ENCODE assay signal across 8 cellular contexts in the genomic region with DNA sequence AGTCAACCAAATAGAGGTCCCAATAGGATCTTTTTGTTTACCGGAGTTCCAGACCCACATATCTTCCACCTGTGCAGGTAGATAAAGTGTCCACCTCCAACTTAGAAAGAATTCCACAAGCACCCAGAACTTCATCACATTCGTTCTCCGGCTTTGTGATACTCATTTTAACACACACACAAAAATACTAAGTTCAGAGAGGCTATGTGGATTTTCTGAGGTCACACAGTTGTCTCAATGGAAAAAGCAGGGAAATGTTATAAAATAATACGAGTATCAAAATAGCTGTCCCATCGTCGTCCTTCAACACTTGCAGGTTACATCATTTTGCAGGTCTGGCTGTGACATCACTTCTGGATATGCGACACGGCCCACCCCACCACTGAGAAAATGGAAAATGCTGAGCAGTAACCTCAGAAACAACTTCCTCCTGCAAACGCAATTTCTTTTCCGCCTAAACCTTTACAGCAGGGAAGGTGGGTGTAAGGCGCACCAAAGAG.
A peak's percentile ranks its signal among the peaks of the same experiment; 100 is the strongest.
DNase-seq lines count a peak whose midpoint lies in the region; ATAC-seq and TF ChIP-seq lines count a peak whose summit lies in the region.

No MANE protein-coding gene starts in this region.

- H3K9me2 ChIP-seq in SK-N-SH (no peaks in the 10 kb centered on the region), MM.1S (replicated peaks; ENCODE audit: insufficient read depth, low read length) (no peaks in the 10 kb centered on the region)

- TF ChIP-seq RAD21 in SK-N-SH (IDR thresholded peaks at IDR 0.05; ENCODE audit: low read length) = no peak

- H3F3A ChIP-seq in SK-N-SH (replicated peaks; ENCODE audit: insufficient read depth) (peaks cover 7% of the 10 kb centered on the region), MM.1S (ENCODE audit: insufficient read depth, low read length) (peaks cover 29% of the 10 kb centered on the region)

- DNase-seq in SK-N-SH (no peak), MM.1S (no peak), 8988T (no peak), ureter (ENCODE audit: low spot score) (no peak)
- no peak for DNase-seq in stimulated activated CD8-positive, alpha-beta memory T cell treated with anti-CD3 and anti-CD28 coated beads, Interleukin-4, amount 100 ng/mL, for 48 hours

- no peaks in the 10 kb centered on the region for H4K20me1 ChIP-seq in SK-N-SH (ENCODE audit: insufficient read depth)
- H4K20me1 ChIP-seq in MM.1S (ENCODE audit: insufficient read depth, low read length) = no peaks in the 10 kb centered on the region

- peak overlapping the region; percentile 69 for H3K4me3 Mint-ChIP-seq in dendritic cell treated with granulocyte-macrophage colony-stimulating factor and Interleukin-4, amounts not matched to agents 40 ng/mL and 50 ng/mL, for 4 days

- no peaks in the 10 kb centered on the region for H3K9me3 Mint-ChIP-seq in dendritic cell treated with granulocyte-macrophage colony-stimulating factor and Interleukin-4, amounts not matched to agents 40 ng/mL and 50 ng/mL, for 4 days

- H3K4me1 ChIP-seq in SK-N-SH (ENCODE audit: control insufficient read depth in 1 of 2, insufficient read depth in 2 of 2, low read depth in 1 of 2, low read length in 1 of 2) (peaks cover 24 to 29% of the 10 kb centered on the region in 2 experiments), MM.1S (ENCODE audit: low read length) (peaks cover 62% of the 10 kb centered on the region), muscle layer of duodenum (ENCODE audit: control insufficient read depth in 1 of 2, insufficient read depth in 2 of 2, low read length in 2 of 2) (peaks cover 11 to 25% of the 10 kb centered on the region in 2 donors)

- H3K27ac Mint-ChIP-seq in dendritic cell treated with granulocyte-macrophage colony-stimulating factor and Interleukin-4, amounts not matched to agents 40 ng/mL and 50 ng/mL, for 4 days = peak overlapping the region; percentile 99

- 89% methylated on average over 11 of the region's 11 CpGs for WGBS in SK-N-SH (ENCODE audit: low lambda C conversion rate)

- H3K4me2 ChIP-seq in SK-N-SH (peak overlapping the region; percentile 75), MM.1S (ENCODE audit: low read depth, low read length) (peak overlapping the region; percentile 98)

- H3K36me3 ChIP-seq in SK-N-SH (replicated peaks in 1 of 2; ENCODE audit: control insufficient read depth in 1 of 2, insufficient read depth in 2 of 2, low read length in 1 of 2) (no peaks in the 10 kb centered on the region), MM.1S (replicated peaks; ENCODE audit: insufficient read depth, low read length) (no peaks in the 10 kb centered on the region), muscle layer of duodenum (ENCODE audit: control insufficient read depth in 1 of 2, insufficient read depth in 2 of 2, low read length in 2 of 2) (no peaks in the 10 kb centered on the region)

- no peaks in the 10 kb centered on the region for H3K27me3 ChIP-seq in SK-N-SH (ENCODE audit: insufficient read depth)
- H3K27me3 ChIP-seq in MM.1S (replicated peaks; ENCODE audit: insufficient read depth, low read length) = no peaks in the 10 kb centered on the region
- no peaks in the 10 kb centered on the region for H3K27me3 ChIP-seq in muscle layer of duodenum (ENCODE audit: low read depth, low read length)

- H3K79me2 ChIP-seq in SK-N-SH (ENCODE audit: insufficient read depth) (no peaks in the 10 kb centered on the region), MM.1S (ENCODE audit: low read length) (no peaks in the 10 kb centered on the region)

- H3K4me1 Mint-ChIP-seq in dendritic cell treated with granulocyte-macrophage colony-stimulating factor and Interleukin-4, amounts not matched to agents 40 ng/mL and 50 ng/mL, for 4 days (ENCODE audit: low read depth) = peaks cover 76% of the 10 kb centered on the region

- TF ChIP-seq EP300 in SK-N-SH (IDR thresholded peaks at IDR 0.05; ENCODE audit: borderline replicate concordance in 1 of 2, low read depth in 1 of 2, low read length in 1 of 2) = no peak

- H3K36me3 Mint-ChIP-seq in dendritic cell treated with granulocyte-macrophage colony-stimulating factor and Interleukin-4, amounts not matched to agents 40 ng/mL and 50 ng/mL, for 4 days (ENCODE audit: low read depth) = no peaks in the 10 kb centered on the region

- H2AFZ ChIP-seq in SK-N-SH (ENCODE audit: low read depth) (peak overlapping the region; percentile 86), MM.1S (ENCODE audit: low read length) (peak overlapping the region; percentile 63)

- no peak for ATAC-seq in SK-N-SH treated with all-trans-retinoic acid at 6 μM for 48 hours

- no peak for TF ChIP-seq CTCF in SK-N-SH (IDR thresholded peaks at IDR 0.05)
- no peak for TF ChIP-seq CTCF in MM.1S (IDR thresholded peaks at IDR 0.05; ENCODE audit: low read length)

- CTCF ChIA-PET in SK-N-SH (lab: Yijun Ruan, JAX) = interaction anchor here (0.9 to 1.4 kb wide), 3 partner anchors 11 to 186 kb away, joined by 3 to 7 read pairs (median 4); no protein-coding TSS in a partner anchor

- H3K4me3 ChIP-seq in SK-N-SH (ENCODE audit: low read depth in 2 of 2, low read length in 1 of 2) (peak overlapping the region in 1 of 2 experiments; percentile 49; a peak in 1 of 4 replicates), MM.1S (ENCODE audit: low read length) (peak overlapping the region; percentile 77), muscle layer of duodenum (ENCODE audit: low read depth in 1 of 2, low read length in 2 of 2) (peak overlapping the region; percentile 63 to 66)

- peak overlapping the region; percentile 51 to 88; a peak in 3 of 4 replicates for H3K27ac ChIP-seq in SK-N-SH (ENCODE audit: low read depth in 2 of 2, low read length in 1 of 2)
- peak overlapping the region; percentile 98 for H3K27ac ChIP-seq in MM.1S (ENCODE audit: low read length)
- peak overlapping the region; percentile 78 for H3K27ac ChIP-seq in muscle layer of duodenum (ENCODE audit: low read length)

- H3K9me3 ChIP-seq in SK-N-SH (no peaks in the 10 kb centered on the region), MM.1S (replicated peaks; ENCODE audit: insufficient read depth, low read length) (no peaks in the 10 kb centered on the region), muscle layer of duodenum (ENCODE audit: control insufficient read depth in 1 of 2, low read length in 2 of 2) (no peaks in the 10 kb centered on the region)

- intact Hi-C loops in dendritic cell treated with granulocyte-macrophage colony-stimulating factor and Interleukin-4, amounts not matched to agents 40 ng/mL and 50 ng/mL, for 4 days (cut with micrococcal nuclease) = loop anchor here (1.0 to 5.0 kb wide), 3 partner anchors 58 to 180 kb away; partner anchors contain the start of gene SPRED1

- POLR2A ChIA-PET in SK-N-SH (lab: Yijun Ruan, JAX) = interaction anchor here (0.7 to 0.9 kb wide), 2 partner anchors 179 to 181 kb away, joined by 3 to 5 read pairs; no protein-coding TSS in a partner anchor

- H3K9ac ChIP-seq in SK-N-SH (peak overlapping the region; percentile 70; the same call in 1 of the 2 replicates), MM.1S (ENCODE audit: low read length) (peak overlapping the region; percentile 94)

- peaks cover 18% of the 10 kb centered on the region for H3K27me3 Mint-ChIP-seq in dendritic cell treated with granulocyte-macrophage colony-stimulating factor and Interleukin-4, amounts not matched to agents 40 ng/mL and 50 ng/mL, for 4 days

TF ChIP-seq in SK-N-SH, 30 proteins besides CTCF, POLR2A, EP300 and RAD21 (continues in another document):
- no peak for TF ChIP-seq CHD2 (IDR thresholded peaks at IDR 0.05; ENCODE audit: low read length, partially characterized antibody)
- TF ChIP-seq GATA2 (CRISPR knock-in tag; IDR thresholded peaks at IDR 0.05) = no peak
- TF ChIP-seq FOXJ3 (CRISPR knock-in tag; IDR thresholded peaks at IDR 0.05) = no peak
- no peak for TF ChIP-seq GABPA (IDR thresholded peaks at IDR 0.05; ENCODE audit: low read depth)
- TF ChIP-seq FOXM1 (IDR thresholded peaks at IDR 0.05; ENCODE audit: low read depth) = no peak
- no peak for TF ChIP-seq SIN3A (IDR thresholded peaks at IDR 0.05; ENCODE audit: borderline replicate concordance, low read depth, low read length)
- no peak for TF ChIP-seq RXRA (IDR thresholded peaks at IDR 0.05; ENCODE audit: borderline replicate concordance, low read depth)
- no peak for TF ChIP-seq ELF1 (IDR thresholded peaks at IDR 0.05)
- TF ChIP-seq EZH2phosphoT487 (IDR thresholded peaks at IDR 0.05; ENCODE audit: borderline replicate concordance, low read depth) = no peak
- no peak for TF ChIP-seq YY1 (IDR thresholded peaks at IDR 0.05; ENCODE audit: low read depth)
- TF ChIP-seq TAF1 (IDR thresholded peaks at IDR 0.05; ENCODE audit: borderline replicate concordance, low read depth, low read length) = no peak
- TF ChIP-seq RCOR1 (IDR thresholded peaks at IDR 0.05; ENCODE audit: low read length) = no peak

TF ChIP-seq in SK-N-SH treated with all-trans-retinoic acid at 6 μM for 48 hours, 23 proteins besides CTCF, POLR2A, EP300 and RAD21:
- TF ChIP-seq TSHZ2 (CRISPR knock-in tag; IDR thresholded peaks at IDR 0.05) = no peak
- no peak for TF ChIP-seq ZFP3 (CRISPR knock-in tag; IDR thresholded peaks at IDR 0.05)
- no peak for TF ChIP-seq ZC3H10 (CRISPR knock-in tag; IDR thresholded peaks at IDR 0.05)
